In genomic region chr1:206998811-206999210, GRCh38 we compare ENCODE assay signal across 1 cellular context.
TF ChIP-seq lines count a peak whose summit lies in the region.

No MANE protein-coding gene starts in this region.

TF ChIP-seq in HepG2, 621 proteins besides CTCF, POLR2A, EP300 and RAD21:
- TF ChIP-seq PHF20 (CRISPR knock-in tag; IDR thresholded peaks at IDR 0.05), result no peak
- TF ChIP-seq HNF4A (CRISPR knock-in tag; IDR thresholded peaks at IDR 0.05), result no peak
- TF ChIP-seq KDM6A (CRISPR knock-in tag; IDR thresholded peaks at IDR 0.05; ENCODE audit: low read depth), result no peak
- TF ChIP-seq ZNF768 (CRISPR knock-in tag; IDR thresholded peaks at IDR 0.05), result no peak
- TF ChIP-seq AGO1 (IDR thresholded peaks at IDR 0.05; ENCODE audit: low read depth, low read length, poor library complexity, severe bottlenecking), result no peak
- TF ChIP-seq, protein P1, sequence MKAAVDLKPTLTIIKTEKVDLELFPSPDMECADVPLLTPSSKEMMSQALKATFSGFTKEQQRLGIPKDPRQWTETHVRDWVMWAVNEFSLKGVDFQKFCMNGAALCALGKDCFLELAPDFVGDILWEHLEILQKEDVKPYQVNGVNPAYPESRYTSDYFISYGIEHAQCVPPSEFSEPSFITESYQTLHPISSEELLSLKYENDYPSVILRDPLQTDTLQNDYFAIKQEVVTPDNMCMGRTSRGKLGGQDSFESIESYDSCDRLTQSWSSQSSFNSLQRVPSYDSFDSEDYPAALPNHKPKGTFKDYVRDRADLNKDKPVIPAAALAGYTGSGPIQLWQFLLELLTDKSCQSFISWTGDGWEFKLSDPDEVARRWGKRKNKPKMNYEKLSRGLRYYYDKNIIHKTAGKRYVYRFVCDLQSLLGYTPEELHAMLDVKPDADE (CRISPR knock-in tag; IDR thresholded peaks at IDR 0.05), result no peak
- no peak for TF ChIP-seq ZNF619 (CRISPR knock-in tag; IDR thresholded peaks at IDR 0.05)
- TF ChIP-seq GPBP1L1 (CRISPR knock-in tag; IDR thresholded peaks at IDR 0.05), result no peak
- TF ChIP-seq, protein P2, sequence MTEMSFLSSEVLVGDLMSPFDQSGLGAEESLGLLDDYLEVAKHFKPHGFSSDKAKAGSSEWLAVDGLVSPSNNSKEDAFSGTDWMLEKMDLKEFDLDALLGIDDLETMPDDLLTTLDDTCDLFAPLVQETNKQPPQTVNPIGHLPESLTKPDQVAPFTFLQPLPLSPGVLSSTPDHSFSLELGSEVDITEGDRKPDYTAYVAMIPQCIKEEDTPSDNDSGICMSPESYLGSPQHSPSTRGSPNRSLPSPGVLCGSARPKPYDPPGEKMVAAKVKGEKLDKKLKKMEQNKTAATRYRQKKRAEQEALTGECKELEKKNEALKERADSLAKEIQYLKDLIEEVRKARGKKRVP (CRISPR knock-in tag; IDR thresholded peaks at IDR 0.05), result no peak
- TF ChIP-seq, protein P3, sequence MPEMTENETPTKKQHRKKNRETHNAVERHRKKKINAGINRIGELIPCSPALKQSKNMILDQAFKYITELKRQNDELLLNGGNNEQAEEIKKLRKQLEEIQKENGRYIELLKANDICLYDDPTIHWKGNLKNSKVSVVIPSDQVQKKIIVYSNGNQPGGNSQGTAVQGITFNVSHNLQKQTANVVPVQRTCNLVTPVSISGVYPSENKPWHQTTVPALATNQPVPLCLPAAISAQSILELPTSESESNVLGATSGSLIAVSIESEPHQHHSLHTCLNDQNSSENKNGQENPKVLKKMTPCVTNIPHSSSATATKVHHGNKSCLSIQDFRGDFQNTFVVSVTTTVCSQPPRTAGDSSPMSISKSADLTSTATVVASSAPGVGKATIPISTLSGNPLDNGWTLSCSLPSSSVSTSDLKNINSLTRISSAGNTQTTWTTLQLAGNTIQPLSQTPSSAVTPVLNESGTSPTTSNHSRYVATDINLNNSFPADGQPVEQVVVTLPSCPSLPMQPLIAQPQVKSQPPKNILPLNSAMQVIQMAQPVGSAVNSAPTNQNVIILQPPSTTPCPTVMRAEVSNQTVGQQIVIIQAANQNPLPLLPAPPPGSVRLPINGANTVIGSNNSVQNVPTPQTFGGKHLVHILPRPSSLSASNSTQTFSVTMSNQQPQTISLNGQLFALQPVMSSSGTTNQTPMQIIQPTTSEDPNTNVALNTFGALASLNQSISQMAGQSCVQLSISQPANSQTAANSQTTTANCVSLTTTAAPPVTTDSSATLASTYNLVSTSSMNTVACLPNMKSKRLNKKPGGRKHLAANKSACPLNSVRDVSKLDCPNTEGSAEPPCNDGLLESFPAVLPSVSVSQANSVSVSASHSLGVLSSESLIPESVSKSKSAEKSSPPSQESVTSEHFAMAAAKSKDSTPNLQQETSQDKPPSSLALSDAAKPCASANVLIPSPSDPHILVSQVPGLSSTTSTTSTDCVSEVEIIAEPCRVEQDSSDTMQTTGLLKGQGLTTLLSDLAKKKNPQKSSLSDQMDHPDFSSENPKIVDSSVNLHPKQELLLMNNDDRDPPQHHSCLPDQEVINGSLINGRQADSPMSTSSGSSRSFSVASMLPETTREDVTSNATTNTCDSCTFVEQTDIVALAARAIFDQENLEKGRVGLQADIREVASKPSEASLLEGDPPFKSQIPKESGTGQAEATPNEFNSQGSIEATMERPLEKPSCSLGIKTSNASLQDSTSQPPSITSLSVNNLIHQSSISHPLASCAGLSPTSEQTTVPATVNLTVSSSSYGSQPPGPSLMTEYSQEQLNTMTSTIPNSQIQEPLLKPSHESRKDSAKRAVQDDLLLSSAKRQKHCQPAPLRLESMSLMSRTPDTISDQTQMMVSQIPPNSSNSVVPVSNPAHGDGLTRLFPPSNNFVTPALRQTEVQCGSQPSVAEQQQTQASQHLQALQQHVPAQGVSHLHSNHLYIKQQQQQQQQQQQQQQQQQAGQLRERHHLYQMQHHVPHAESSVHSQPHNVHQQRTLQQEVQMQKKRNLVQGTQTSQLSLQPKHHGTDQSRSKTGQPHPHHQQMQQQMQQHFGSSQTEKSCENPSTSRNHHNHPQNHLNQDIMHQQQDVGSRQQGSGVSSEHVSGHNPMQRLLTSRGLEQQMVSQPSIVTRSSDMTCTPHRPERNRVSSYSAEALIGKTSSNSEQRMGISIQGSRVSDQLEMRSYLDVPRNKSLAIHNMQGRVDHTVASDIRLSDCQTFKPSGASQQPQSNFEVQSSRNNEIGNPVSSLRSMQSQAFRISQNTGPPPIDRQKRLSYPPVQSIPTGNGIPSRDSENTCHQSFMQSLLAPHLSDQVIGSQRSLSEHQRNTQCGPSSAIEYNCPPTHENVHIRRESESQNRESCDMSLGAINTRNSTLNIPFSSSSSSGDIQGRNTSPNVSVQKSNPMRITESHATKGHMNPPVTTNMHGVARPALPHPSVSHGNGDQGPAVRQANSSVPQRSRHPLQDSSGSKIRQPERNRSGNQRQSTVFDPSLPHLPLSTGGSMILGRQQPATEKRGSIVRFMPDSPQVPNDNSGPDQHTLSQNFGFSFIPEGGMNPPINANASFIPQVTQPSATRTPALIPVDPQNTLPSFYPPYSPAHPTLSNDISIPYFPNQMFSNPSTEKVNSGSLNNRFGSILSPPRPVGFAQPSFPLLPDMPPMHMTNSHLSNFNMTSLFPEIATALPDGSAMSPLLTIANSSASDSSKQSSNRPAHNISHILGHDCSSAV (CRISPR knock-in tag; IDR thresholded peaks at IDR 0.05; ENCODE audit: borderline replicate concordance), result no peak
